Comparison of ENCODE assay signal across 8 cellular contexts in the genomic region with DNA sequence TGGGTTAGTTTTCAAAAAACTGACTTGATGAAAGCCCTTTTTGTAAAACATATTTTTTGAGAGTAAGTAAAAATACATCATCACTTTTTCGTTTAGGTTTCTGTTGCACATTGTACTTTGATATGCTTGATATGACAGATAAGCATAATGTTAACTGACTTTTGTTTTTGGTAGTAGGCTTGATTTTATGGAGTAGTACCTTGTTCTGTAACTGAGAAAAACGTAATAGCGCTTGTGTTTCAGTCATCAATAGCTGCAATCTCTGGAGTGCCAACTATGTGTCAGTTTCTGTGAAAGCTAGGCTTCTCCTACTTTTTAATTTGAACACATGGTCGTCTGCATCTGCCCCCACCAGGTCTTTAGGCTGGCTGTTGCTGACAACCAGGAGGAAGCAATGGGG. TPM values are rescaled to one million over a fixed set of nuclear protein-coding genes. Genes with fewer than 3 reads are reported as not detected.
A peak's percentile ranks its signal among the peaks of the same experiment; 100 is the strongest.
DNase-seq lines count a peak whose midpoint lies in the region; ATAC-seq and TF ChIP-seq lines count a peak whose summit lies in the region.

No MANE protein-coding gene starts in this region.

- CTCF ChIA-PET in WTC11 (lab: Charles Lee), result no interaction called here

- no peak for DNase-seq in activated T-cell treated with anti-CD3 and anti-CD28 coated beads, Interleukin-2, amount 50 U/mL, for 24 hours
- no peak for DNase-seq in activated T-cell treated with anti-CD3 and anti-CD28 coated beads, Interleukin-2, amount 50 U/mL, for 48 hours
- DNase-seq in WTC11 (ENCODE audit: low spot score) (no peak), glutamatergic neuron (no peak), AML-193 (lab: John Stamatoyannopoulos, UW) (no peak), dedifferentiated amniotic fluid mesenchymal stem cell (ENCODE audit: extremely low spot score) (no peak), NCI-H2029 treated with DMSO at 0.1 percent for 48 hours (lab: John Stamatoyannopoulos, UW) (no peak)
- no peak for DNase-seq in stimulated activated naive B cell treated with anti-CD40 and anti-IgM and Interleukin-4, amounts not matched to agents 10 μg/mL and 1 μg/mL and 100 μg/mL, for 72 hours

- no peaks in the 10 kb centered on the region for H3K27me3 Mint-ChIP-seq in activated T-cell treated with anti-CD3 and anti-CD28 coated beads, Interleukin-2, amount 50 U/mL, for 24 hours
- H3K27me3 Mint-ChIP-seq in WTC11 (ENCODE audit: low read depth), result peaks cover 13% of the 10 kb centered on the region
- H3K27me3 Mint-ChIP-seq in glutamatergic neuron (ENCODE audit: unreplicated experiment), result peaks cover 3% of the 10 kb centered on the region
- no peaks in the 10 kb centered on the region for H3K27me3 Mint-ChIP-seq in stimulated activated naive B cell treated with anti-CD40 and anti-IgM and Interleukin-4, amounts not matched to agents 10 μg/mL and 1 μg/mL and 100 μg/mL, for 72 hours

- H3K4me3 Mint-ChIP-seq in activated T-cell treated with anti-CD3 and anti-CD28 coated beads, Interleukin-2, amount 50 U/mL, for 24 hours, result peak overlapping the region; percentile 93
- H3K4me3 Mint-ChIP-seq in WTC11, result peak overlapping the region; percentile 87
- peak overlapping the region; percentile 16 for H3K4me3 Mint-ChIP-seq in glutamatergic neuron (ENCODE audit: unreplicated experiment)
- H3K4me3 Mint-ChIP-seq in stimulated activated naive B cell treated with anti-CD40 and anti-IgM and Interleukin-4, amounts not matched to agents 10 μg/mL and 1 μg/mL and 100 μg/mL, for 72 hours, result peak overlapping the region in 1 of 2 donors; percentile 91

- ATAC-seq in WTC11, result no peak
- no peak for ATAC-seq in stimulated activated naive B cell treated with anti-CD40 and anti-IgM and Interleukin-4, amounts not matched to agents 10 μg/mL and 1 μg/mL and 100 μg/mL, for 72 hours (replicated peaks)

- POLR2A ChIA-PET in WTC11 (lab: Charles Lee), result no interaction called here

- no peaks in the 10 kb centered on the region for H3K9me3 Mint-ChIP-seq in activated T-cell treated with anti-CD3 and anti-CD28 coated beads, Interleukin-2, amount 50 U/mL, for 24 hours
- H3K9me3 Mint-ChIP-seq in WTC11 (no peaks in the 10 kb centered on the region), glutamatergic neuron (ENCODE audit: unreplicated experiment) (no peaks in the 10 kb centered on the region)
- no peaks in the 10 kb centered on the region for H3K9me3 Mint-ChIP-seq in stimulated activated naive B cell treated with anti-CD40 and anti-IgM and Interleukin-4, amounts not matched to agents 10 μg/mL and 1 μg/mL and 100 μg/mL, for 72 hours

- H3K36me3 Mint-ChIP-seq in activated T-cell treated with anti-CD3 and anti-CD28 coated beads, Interleukin-2, amount 50 U/mL, for 24 hours (ENCODE audit: low read depth), result peaks cover 35% of the 10 kb centered on the region
- peaks cover 5% of the 10 kb centered on the region; the same call in 1 of the 2 replicates for H3K36me3 Mint-ChIP-seq in WTC11
- no peaks in the 10 kb centered on the region for H3K36me3 Mint-ChIP-seq in glutamatergic neuron (ENCODE audit: unreplicated experiment)
- peaks cover 5 to 6% of the 10 kb centered on the region in 2 donors for H3K36me3 Mint-ChIP-seq in stimulated activated naive B cell treated with anti-CD40 and anti-IgM and Interleukin-4, amounts not matched to agents 10 μg/mL and 1 μg/mL and 100 μg/mL, for 72 hours

- TF ChIP-seq CTCF in WTC11 (IDR thresholded peaks at IDR 0.05), result no peak
- TF ChIP-seq CTCF in glutamatergic neuron (IDR thresholded peaks at IDR 0.05; ENCODE audit: partially characterized antibody, unreplicated experiment), result no peak

- peak overlapping the region; percentile 98 for H3K27ac Mint-ChIP-seq in activated T-cell treated with anti-CD3 and anti-CD28 coated beads, Interleukin-2, amount 50 U/mL, for 24 hours
- H3K27ac Mint-ChIP-seq in WTC11 (no peak overlapping the region), glutamatergic neuron (ENCODE audit: unreplicated experiment) (no peak overlapping the region)
- peak overlapping the region; percentile 20 for H3K27ac Mint-ChIP-seq in stimulated activated naive B cell treated with anti-CD40 and anti-IgM and Interleukin-4, amounts not matched to agents 10 μg/mL and 1 μg/mL and 100 μg/mL, for 72 hours

- H3K4me1 Mint-ChIP-seq in activated T-cell treated with anti-CD3 and anti-CD28 coated beads, Interleukin-2, amount 50 U/mL, for 24 hours (ENCODE audit: low read depth), result peaks cover 51% of the 10 kb centered on the region
- peaks cover 22% of the 10 kb centered on the region for H3K4me1 Mint-ChIP-seq in WTC11
- H3K4me1 Mint-ChIP-seq in glutamatergic neuron (ENCODE audit: low read depth, unreplicated experiment), result peaks cover 2% of the 10 kb centered on the region
- peaks cover 12 to 45% of the 10 kb centered on the region in 2 donors for H3K4me1 Mint-ChIP-seq in stimulated activated naive B cell treated with anti-CD40 and anti-IgM and Interleukin-4, amounts not matched to agents 10 μg/mL and 1 μg/mL and 100 μg/mL, for 72 hours

TF ChIP-seq in WTC11, 78 proteins besides CTCF, POLR2A, EP300 and RAD21:
- TF ChIP-seq, protein P1, sequence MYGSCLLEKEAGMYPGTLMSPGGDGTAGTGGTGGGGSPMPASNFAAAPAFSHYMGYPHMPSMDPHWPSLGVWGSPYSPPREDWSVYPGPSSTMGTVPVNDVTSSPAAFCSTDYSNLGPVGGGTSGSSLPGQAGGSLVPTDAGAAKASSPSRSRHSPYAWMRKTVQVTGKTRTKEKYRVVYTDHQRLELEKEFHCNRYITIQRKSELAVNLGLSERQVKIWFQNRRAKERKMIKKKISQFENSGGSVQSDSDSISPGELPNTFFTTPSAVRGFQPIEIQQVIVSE (CRISPR knock-in tag; IDR thresholded peaks at IDR 0.05; ENCODE audit: borderline replicate concordance), result no peak
- TF ChIP-seq GRHL2 (CRISPR knock-in tag; IDR thresholded peaks at IDR 0.05; ENCODE audit: insufficient replicate concordance, severe bottlenecking), result no peak
- TF ChIP-seq ELF4 (CRISPR knock-in tag; IDR thresholded peaks at IDR 0.05; ENCODE audit: low read depth), result no peak
- no peak for TF ChIP-seq CREM (CRISPR knock-in tag; IDR thresholded peaks at IDR 0.05)
- no peak for TF ChIP-seq JUN (CRISPR knock-in tag; IDR thresholded peaks at IDR 0.05)
- TF ChIP-seq ZBTB21 (CRISPR knock-in tag; IDR thresholded peaks at IDR 0.05; ENCODE audit: borderline replicate concordance), result no peak
- no peak for TF ChIP-seq ZNF121 (CRISPR knock-in tag; IDR thresholded peaks at IDR 0.05)
- no peak for TF ChIP-seq ESRRA (CRISPR knock-in tag; IDR thresholded peaks at IDR 0.05; ENCODE audit: borderline replicate concordance)

RNA-seq across cellular contexts. Expression of gene LCLAT1, which starts 1.3 kb away (rescaled TPM):
- total RNA-seq in WTC11 (2021) (18.9 to 22.3 TPM (median 22.1 TPM) in 3 replicates), glutamatergic neuron (ENCODE audit: unreplicated experiment) (16.0 TPM)

Comparison
In these comparisons a context has a peak if more than half of its experiments do, and no peak if none do; other contexts are left out.
1. H3K27ac Mint-ChIP-seq: peak in activated T-cell treated with anti-CD3 and anti-CD28 coated beads, Interleukin-2, amount 50 U/mL, for 24 hours (single experiment) and stimulated activated naive B cell treated with anti-CD40 and anti-IgM and Interleukin-4, amounts not matched to agents 10 μg/mL and 1 μg/mL and 100 μg/mL, for 72 hours (single experiment); none in WTC11 (single experiment) and glutamatergic neuron (single experiment).